ENCODE assay signal across 29 cellular contexts in genomic region chr1:164624393-164624792, GRCh38.
"Had no signal": no experiment of that assay in that cellular context is flagged by ENCODE, and none has a peak within 500 bp of the region (broad histone marks: within the 10 kb centered on the region; RNA-seq: fewer than 3 reads in every experiment).

No MANE protein-coding gene starts in this region.

- ATAC-seq: activated CD8-positive, alpha-beta memory T cell treated with anti-CD3 and anti-CD28 coated beads, Interleukin-2, amount 10 ng/mL, durations not matched to agents 7 days and 5 days; activated naive CD8-positive, alpha-beta T cell treated with anti-CD3 and anti-CD28 coated beads, Interleukin-2, amount 50 U/mL, for 24 hours; Right ventricle myocardium inferior had no signal

- H3K9me3 Mint-ChIP-seq: activated naive CD8-positive, alpha-beta T cell treated with anti-CD3 and anti-CD28 coated beads, Interleukin-2, amount 50 U/mL, for 24 hours had no signal

- H3K27me3 Mint-ChIP-seq: activated CD4-positive, alpha-beta memory T cell treated with anti-CD3 and anti-CD28 coated beads, Interleukin-2, amount 10 ng/mL, durations not matched to agents 7 days and 5 days; activated CD8-positive, alpha-beta memory T cell treated with anti-CD3 and anti-CD28 coated beads, Interleukin-2, amount 10 ng/mL, durations not matched to agents 7 days and 5 days; activated naive CD4-positive, alpha-beta T cell treated with anti-CD3 and anti-CD28 coated beads, Interleukin-2, amount 10 ng/mL, durations not matched to agents 7 days and 5 days had no signal

- H3K4me1 Mint-ChIP-seq: activated CD4-positive, alpha-beta memory T cell treated with anti-CD3 and anti-CD28 coated beads, Interleukin-2, amount 10 ng/mL, durations not matched to agents 7 days and 5 days; activated CD8-positive, alpha-beta memory T cell treated with anti-CD3 and anti-CD28 coated beads, Interleukin-2, amount 10 ng/mL, durations not matched to agents 7 days and 5 days; activated naive CD4-positive, alpha-beta T cell treated with anti-CD3 and anti-CD28 coated beads, Interleukin-2, amount 10 ng/mL, durations not matched to agents 7 days and 5 days; activated naive CD8-positive, alpha-beta T cell treated with anti-CD3 and anti-CD28 coated beads, Interleukin-2, amount 50 U/mL, for 24 hours had no signal

- FAIRE-seq: RCC 7860 had no signal

- H3K4me3 ChIP-seq: PC-9 had no signal

- H3K4me2 ChIP-seq: PC-9 had no signal

- H3K36me3 ChIP-seq: brain microvascular endothelial cell, WERI-Rb-1 had no signal

- H3K27ac ChIP-seq: brain microvascular endothelial cell, PC-9, RWPE1, WERI-Rb-1 had no signal

- DNase-seq: activated CD4-positive, alpha-beta memory T cell treated with anti-CD3 and anti-CD28 coated beads, Interleukin-2, amount 10 ng/mL, durations not matched to agents 7 days and 5 days; activated CD4-positive, alpha-beta T cell treated with anti-CD3 and anti-CD28 coated beads for 1 hour; activated CD4-positive, alpha-beta T cell treated with anti-CD3 and anti-CD28 coated beads for 48 hours; activated CD4-positive, CD25-positive, alpha-beta regulatory T cell; activated CD8-positive, alpha-beta memory T cell treated with anti-CD3 and anti-CD28 coated beads for 24 hours; activated CD8-positive, alpha-beta memory T cell treated with anti-CD3 and anti-CD28 coated beads, Interleukin-2, amount 10 ng/mL, durations not matched to agents 7 days and 5 days; activated CD8-positive, alpha-beta memory T cell treated with anti-CD3 and anti-CD28 coated beads, Interleukin-2, amount 50 U/mL, for 48 hours; activated effector memory CD4-positive, alpha-beta T cell treated with Interleukin-2 at 50 U/mL for 16 hours; activated naive CD4-positive, alpha-beta T cell treated with anti-CD3 and anti-CD28 coated beads, Interleukin-2, amount 10 ng/mL, durations not matched to agents 7 days and 5 days; activated naive CD8-positive, alpha-beta T cell treated with anti-CD3 and anti-CD28 coated beads, Interleukin-2, amount 50 U/mL, for 24 hours; activated T-cell treated with anti-CD3 and anti-CD28 coated beads, Interleukin-2, amount 50 U/mL, for 48 hours; anterior cingulate cortex; brain microvascular endothelial cell; KBM-7; NCI-H1048; NCI-H1436 treated with DMSO at 0.1 percent for 48 hours; NCI-H1694 treated with DMSO at 0.1 percent for 48 hours; NCI-H2029; NCI-H345; NCI-H524 treated with DMSO at 0.1 percent for 48 hours; NCI-H748 treated with DMSO at 0.1 percent for 48 hours; PC-9; SIG-M5; T1000; WERI-Rb-1 had no signal

- H2AFZ ChIP-seq: PC-9 had no signal

- H3K27ac Mint-ChIP-seq: activated CD4-positive, alpha-beta memory T cell treated with anti-CD3 and anti-CD28 coated beads, Interleukin-2, amount 10 ng/mL, durations not matched to agents 7 days and 5 days; activated CD8-positive, alpha-beta memory T cell treated with anti-CD3 and anti-CD28 coated beads, Interleukin-2, amount 10 ng/mL, durations not matched to agents 7 days and 5 days; activated naive CD4-positive, alpha-beta T cell treated with anti-CD3 and anti-CD28 coated beads, Interleukin-2, amount 10 ng/mL, durations not matched to agents 7 days and 5 days; activated naive CD8-positive, alpha-beta T cell; activated naive CD8-positive, alpha-beta T cell treated with anti-CD3 and anti-CD28 coated beads, Interleukin-2, amount 50 U/mL, for 24 hours had no signal

- H3K4me3 Mint-ChIP-seq: activated CD4-positive, alpha-beta memory T cell treated with anti-CD3 and anti-CD28 coated beads, Interleukin-2, amount 10 ng/mL, durations not matched to agents 7 days and 5 days; activated CD8-positive, alpha-beta memory T cell treated with anti-CD3 and anti-CD28 coated beads, Interleukin-2, amount 10 ng/mL, durations not matched to agents 7 days and 5 days; activated naive CD4-positive, alpha-beta T cell treated with anti-CD3 and anti-CD28 coated beads, Interleukin-2, amount 10 ng/mL, durations not matched to agents 7 days and 5 days; activated naive CD8-positive, alpha-beta T cell treated with anti-CD3 and anti-CD28 coated beads, Interleukin-2, amount 50 U/mL, for 24 hours had no signal

- H3K36me3 Mint-ChIP-seq: activated CD8-positive, alpha-beta memory T cell treated with anti-CD3 and anti-CD28 coated beads, Interleukin-2, amount 10 ng/mL, durations not matched to agents 7 days and 5 days; activated naive CD4-positive, alpha-beta T cell treated with anti-CD3 and anti-CD28 coated beads, Interleukin-2, amount 10 ng/mL, durations not matched to agents 7 days and 5 days; activated naive CD8-positive, alpha-beta T cell had no signal

- H3K27me3 ChIP-seq: brain microvascular endothelial cell had no signal
